ENCODE assay signal across 9 cellular contexts in genomic region chr6:45420083-45420908, GRCh38. TPM values are rescaled to one million over a fixed set of nuclear protein-coding genes. Genes with fewer than 3 reads are reported as not detected.
DNase-seq lines count a peak whose midpoint lies in the region; ATAC-seq and TF ChIP-seq lines count a peak whose summit lies in the region.
"Had no signal": no experiment of that assay in that cellular context is flagged by ENCODE, and none has a peak within 500 bp of the region (broad histone marks: within the 10 kb centered on the region; RNA-seq: fewer than 3 reads in every experiment).

No MANE protein-coding gene starts in this region.

- no peak overlapping the region for H4K5ac ChIP-seq in IMR-90 (ENCODE audit: low read depth, low read length)

- H2BK5ac ChIP-seq in IMR-90 (ENCODE audit: low read depth, low read length, poor library complexity, severe bottlenecking): no peak overlapping the region

- H3K14ac ChIP-seq in IMR-90 (replicated peaks; ENCODE audit: low read depth, low read length): no peak overlapping the region

- no peak for TF ChIP-seq POLR2A in IMR-90 (IDR thresholded peaks at IDR 0.05; ENCODE audit: low read depth, low read length)

- H3K36me3 ChIP-seq in A673 (ENCODE audit: insufficient read depth, low read length, poor library complexity, severe bottlenecking): no peaks in the 10 kb centered on the region
- no peaks in the 10 kb centered on the region for H3K36me3 ChIP-seq in IMR-90 (ENCODE audit: control insufficient read depth, insufficient read depth, low read length)
- H3K36me3 ChIP-seq: cardiac muscle cell had no signal

- peak overlapping the region; percentile 80 for H3K4me2 ChIP-seq in IMR-90 (ENCODE audit: low read depth, low read length)

- no peak for ATAC-seq in IMR-90 (ENCODE audit: low read depth)
- no peak for ATAC-seq in GM19397 (IDR thresholded peaks at IDR 0.05; ENCODE audit: unreplicated experiment)

- H3K9ac ChIP-seq in IMR-90 (ENCODE audit: low read depth, low read length): no peak overlapping the region; the same call in 1 of the 2 replicates

- no peaks in the 10 kb centered on the region for H4K20me1 ChIP-seq in IMR-90 (ENCODE audit: insufficient read depth, low read length)

- H3K27me3 ChIP-seq in A673 (replicated peaks; ENCODE audit: insufficient read depth, low read depth, low read length, poor library complexity) (peaks cover 11% of the 10 kb centered on the region), IMR-90 (ENCODE audit: control insufficient read depth, insufficient read depth, low read length) (no peaks in the 10 kb centered on the region)

- no peak overlapping the region for H2BK120ac ChIP-seq in IMR-90 (ENCODE audit: low read depth, low read length)

- no peaks in the 10 kb centered on the region for H3K9me1 ChIP-seq in IMR-90 (ENCODE audit: insufficient read depth, low read length)

- CTCF ChIA-PET in A673 (lab: Charles Lee) (interaction anchor here (0.9 to 1.6 kb wide), 3 partner anchors 294 to 944 kb away, joined by 3 to 7 read pairs (median 3); no protein-coding TSS in a partner anchor), IMR-90 (lab: Yijun Ruan, JAX) (no interaction called here)

- TF ChIP-seq CTCF in A673 (conservative IDR thresholded peaks at IDR 0.05; ENCODE audit: low read depth, low read length): no peak
- no peak for TF ChIP-seq CTCF in IMR-90 (conservative IDR thresholded peaks at IDR 0.05; ENCODE audit: low read depth, low read length)
- TF ChIP-seq CTCF in fibroblast of mammary gland (conservative IDR thresholded peaks at IDR 0.05; ENCODE audit: control insufficient read depth, insufficient read depth, low read depth, low read length): no peak

- no peak overlapping the region for H3K23ac ChIP-seq in IMR-90 (ENCODE audit: low read depth, low read length)

- in situ Hi-C loops in IMR-90 (cut with MboI; ENCODE audit: low sequenced_read_pairs): loop anchor here (5.0 to 25.0 kb wide), 4 partner anchors 292 to 935 kb away; no protein-coding TSS in a partner anchor

- H3K4me3 ChIP-seq in A673 (ENCODE audit: low read depth, low read length, poor library complexity, severe bottlenecking) (peak overlapping the region; percentile 86), IMR-90 (ENCODE audit: insufficient read depth, low read depth, low read length) (peak overlapping the region; percentile 35), fibroblast of mammary gland (ENCODE audit: control insufficient read depth, low read depth, low read length) (peak overlapping the region; percentile 82)

- H3K56ac ChIP-seq in IMR-90 (ENCODE audit: extremely low read depth, insufficient read depth, low read length): no peak overlapping the region

- 21% methylated on average over 19 of the region's 40 CpGs; no CpG with 5 or more reads in 1 of the 2 experiments for WGBS in IMR-90 (ENCODE audit: extremely low coverage in 2 of 2, insufficient read length in 1 of 2), 2 experiments

- no TSS peak for BruUV-seq in A673 (replicated peaks; lab: Mats Ljungman, UMichigan)
- BruUV-seq in IMR-90 (replicated peaks; lab: Mats Ljungman, UMichigan): no TSS peak

- no peak overlapping the region; a peak in 1 of 4 replicates for H4K8ac ChIP-seq in IMR-90 (ENCODE audit: low read depth in 2 of 2, low read length in 2 of 2)

- H4K91ac ChIP-seq in IMR-90 (ENCODE audit: insufficient read depth, low read depth, low read length): no peak overlapping the region

- H3K9me3 ChIP-seq in A673 (ENCODE audit: low read depth, low read length, poor library complexity, severe bottlenecking) (no peaks in the 10 kb centered on the region), IMR-90 (ENCODE audit: control insufficient read depth, insufficient read depth, low read length) (no peaks in the 10 kb centered on the region)

- peak overlapping the region; percentile 18; the same call in 1 of the 2 replicates for H3K4ac ChIP-seq in IMR-90 (ENCODE audit: low read depth, low read length)

- H3K18ac ChIP-seq in IMR-90 (ENCODE audit: low read depth, low read length): no peak overlapping the region

- peaks cover 18% of the 10 kb centered on the region for H3K4me1 ChIP-seq in A673 (ENCODE audit: insufficient read depth, low read length, poor library complexity, severe bottlenecking)
- peaks cover 9% of the 10 kb centered on the region for H3K4me1 ChIP-seq in IMR-90 (ENCODE audit: control insufficient read depth, insufficient read depth, low read length)

- POLR2A ChIA-PET in A673 (lab: Charles Lee; ENCODE audit: low non-redundant PET) (interaction anchor here (0.9 kb wide), 1 partner anchor 826 kb away, joined by 11 read pairs; no protein-coding TSS in a partner anchor), IMR-90 (lab: Charles Lee; ENCODE audit: unreplicated experiment) (no interaction called here)

- H3K79me1 ChIP-seq in IMR-90 (ENCODE audit: low read depth in 1 of 2, low read length in 2 of 2): peaks cover 17 to 23% of the 10 kb centered on the region in 2 experiments

- H2BK20ac ChIP-seq in IMR-90 (ENCODE audit: low read depth, low read length): no peak overlapping the region

- no peak overlapping the region for H2AK5ac ChIP-seq in IMR-90 (ENCODE audit: low read depth, low read length)

- dilution Hi-C loops in IMR-90 (cut with HindIII; ENCODE audit: low sequenced_read_pairs, unreplicated experiment): no loop called here

- intact Hi-C loops in A673 (cut with micrococcal nuclease; ENCODE audit: unreplicated experiment) (loop anchor here (5.0 kb wide), 1 partner anchor 292 kb away; no protein-coding TSS in a partner anchor), IMR-90 (cut with micrococcal nuclease) (loop anchor here (1.0 to 10.0 kb wide), 4 partner anchors 42 to 945 kb away; no protein-coding TSS in a partner anchor)

- TF ChIP-seq RAD21 in IMR-90 (IDR thresholded peaks at IDR 0.05; ENCODE audit: low read length): no peak

- H3K27ac ChIP-seq in A673 (ENCODE audit: low read depth, low read length, poor library complexity, severe bottlenecking) (no peak overlapping the region), IMR-90 (ENCODE audit: insufficient read depth, low read length) (no peak overlapping the region)
- H3K27ac ChIP-seq: cardiac muscle cell had no signal

- H2AFZ ChIP-seq in IMR-90 (replicated peaks; ENCODE audit: low read length, poor library complexity): peak overlapping the region; percentile 23

- H2BK15ac ChIP-seq in IMR-90 (ENCODE audit: low read depth, low read length): no peak overlapping the region

- DNase-seq in A673 (ENCODE audit: low spot score) (peak; percentile 44), IMR-90 (peak; percentile 64), fibroblast of mammary gland (ENCODE audit: low read depth) (peak; percentile 91), renal cortical epithelial cell (ENCODE audit: low read depth) (peak; percentile 81), AG08395 (ENCODE audit: low spot score) (no peak), NCI-H187 treated with DMSO at 0.1 percent for 48 hours (lab: John Stamatoyannopoulos, UW) (no peak)
- DNase-seq in activated CD8-positive, alpha-beta memory T cell treated with anti-CD3 and anti-CD28 coated beads, Interleukin-2, amount 50 U/mL, for 48 hours: peak; percentile 79

- H2AK9ac ChIP-seq in IMR-90 (replicated peaks; ENCODE audit: low read depth, low read length, poor library complexity): no peak overlapping the region

TF ChIP-seq in IMR-90, 13 proteins besides CTCF, POLR2A, EP300 and RAD21:
- TF ChIP-seq MXI1 (IDR thresholded peaks at IDR 0.05; ENCODE audit: borderline replicate concordance, low read depth, low read length): peak; percentile 69; the same call in 1 of the 2 replicates
- TF ChIP-seq, protein P1, sequence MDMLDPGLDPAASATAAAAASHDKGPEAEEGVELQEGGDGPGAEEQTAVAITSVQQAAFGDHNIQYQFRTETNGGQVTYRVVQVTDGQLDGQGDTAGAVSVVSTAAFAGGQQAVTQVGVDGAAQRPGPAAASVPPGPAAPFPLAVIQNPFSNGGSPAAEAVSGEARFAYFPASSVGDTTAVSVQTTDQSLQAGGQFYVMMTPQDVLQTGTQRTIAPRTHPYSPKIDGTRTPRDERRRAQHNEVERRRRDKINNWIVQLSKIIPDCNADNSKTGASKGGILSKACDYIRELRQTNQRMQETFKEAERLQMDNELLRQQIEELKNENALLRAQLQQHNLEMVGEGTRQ (IDR thresholded peaks at IDR 0.05; ENCODE audit: low read depth, low read length): peak; percentile 64
- no peak for TF ChIP-seq NFE2L2 (IDR thresholded peaks at IDR 0.05; ENCODE audit: low read depth, low read length)
- TF ChIP-seq BHLHE40 (IDR thresholded peaks at IDR 0.05; ENCODE audit: low read depth, low read length): peak; percentile 34

RNA-seq across cellular contexts. Expression of gene SUPT3H, which starts 42.6 kb away (rescaled TPM):
- total RNA-seq in A673 (2021) (10.8 and 14.2 TPM in 2 replicates), IMR-90 (2012; rRNA removed) (4.2 and 5.0 TPM in 2 replicates), renal cortical epithelial cell (24.8 and 43.0 TPM in 2 replicates)
- polyA plus RNA-seq in IMR-90 (2012; rRNA removed): 4.5 and 5.4 TPM in 2 replicates
- polyA plus RNA-seq in IMR-90 (2012; cell fraction: cytosol; rRNA removed): 4.2 and 5.0 TPM in 2 replicates
- polyA plus RNA-seq in IMR-90 (2012; cell fraction: nucleus; rRNA removed; ENCODE audit: low replicate concordance): 3.2 and 12.9 TPM in 2 replicates

Comparison
In these comparisons a context has a peak if more than half of its experiments do, and no peak if none do; other contexts are left out.
1. DNase-seq: peak in A673 (single experiment), IMR-90 (single experiment), activated CD8-positive, alpha-beta memory T cell treated with anti-CD3 and anti-CD28 coated beads, Interleukin-2, amount 50 U/mL, for 48 hours (single experiment), fibroblast of mammary gland (single experiment) and renal cortical epithelial cell (single experiment); none in AG08395 (single experiment) and NCI-H187 treated with DMSO at 0.1 percent for 48 hours (single experiment).
2. H3K4me3 ChIP-seq: peak in every context shown above with its lines; median percentile 86 in A673; 82 in fibroblast of mammary gland; 35 in IMR-90.